ENCODE assay signal across 24 cellular contexts in genomic region chr4:25991296-25991695, GRCh38.
DNase-seq lines count a peak whose midpoint lies in the region; ATAC-seq lines count a peak whose summit lies in the region.
"Had no signal": no experiment of that assay in that cellular context is flagged by ENCODE, and none has a peak within 500 bp of the region (broad histone marks: within the 10 kb centered on the region; RNA-seq: fewer than 3 reads in every experiment).

No MANE protein-coding gene starts in this region.

- DNase-seq in cardiac septum (ENCODE audit: low spot score) = peak; percentile 41
- DNase-seq in Right ventricle myocardium inferior (ENCODE audit: missing footprints) = no peak
- DNase-seq in caudate nucleus (lab: John Stamatoyannopoulos, UW) = peak in 9 of 61 donors; percentile 5 to 44 (median 20)
- DNase-seq in left kidney (ENCODE audit: low read depth, low spot score) = peak; percentile 7
- peak in 3 of 49 donors; percentile 6 to 38 (median 9) for DNase-seq in substantia nigra (lab: John Stamatoyannopoulos, UW)
- no peak for DNase-seq in activated CD4-positive, CD25-positive, alpha-beta regulatory T cell treated with anti-CD3 and anti-CD28 coated beads, Interleukin-2, amount 50 U/mL, for 72 hours
- no peak for DNase-seq in NCI-H1105 (lab: John Stamatoyannopoulos, UW)
- DNase-seq: Calu3; DMS79 treated with DMSO at 0.1 percent for 48 hours; HFFc6; KG1; MM.1S; NCI-H1048; NCI-H1417 treated with DMSO at 0.1 percent for 48 hours; NCI-H187; NCI-H2081 treated with DMSO at 0.1 percent for 48 hours; NCI-H446; NCI-H524 treated with DMSO at 0.1 percent for 48 hours; NCI-H82; NK-92 treated with Interleukin-12 subunit alpha and Interleukin-12 subunit beta, amount 100 ng/mL, for 24 hours; PC-9; Right ventricle myocardium superior had no signal

- H3K27ac ChIP-seq in caudate nucleus (ENCODE audit: low read depth, low read length) (peak overlapping the region; percentile 11), substantia nigra (ENCODE audit: low read depth, low read length, poor library complexity, severe bottlenecking) (peak overlapping the region; percentile 26)
- H3K27ac ChIP-seq: PC-9, SJSA1 had no signal

- ATAC-seq in Right ventricle myocardium inferior = no peak
- no peak for ATAC-seq in HG02884 (IDR thresholded peaks at IDR 0.05; ENCODE audit: unreplicated experiment)

- intact Hi-C loops in cardiac septum (cut with DNase I) = no loop called here
- intact Hi-C loops in Right ventricle myocardium inferior (cut with DNase I) = no loop called here

Comparison
In these comparisons a context has a peak if more than half of its experiments do, and no peak if none do; other contexts are left out.
1. DNase-seq: peak in cardiac septum (single experiment) and left kidney (single experiment); none in Right ventricle myocardium inferior (single experiment), activated CD4-positive, CD25-positive, alpha-beta regulatory T cell treated with anti-CD3 and anti-CD28 coated beads, Interleukin-2, amount 50 U/mL, for 72 hours (single experiment) and NCI-H1105 (single experiment).